In genomic region chr17:31122746-31123145, GRCh38 we compare ENCODE assay signal across 32 cellular contexts.
"Had no signal": no experiment of that assay in that cellular context is flagged by ENCODE, and none has a peak within 500 bp of the region (broad histone marks: within the 10 kb centered on the region; RNA-seq: fewer than 3 reads in every experiment).

No MANE protein-coding gene starts in this region.

- ATAC-seq: activated CD4-positive, CD25-positive, alpha-beta regulatory T cell treated with anti-CD3 and anti-CD28 coated beads, Interleukin-2, amount 50 U/mL, for 24 hours; activated CD8-positive, alpha-beta T cell treated with anti-CD3 and anti-CD28 coated beads for 36 hours; activated T-cell treated with anti-CD3 and anti-CD28 coated beads, Interleukin-2, amount 50 U/mL, for 4 hours; activated T-helper 17 cell treated with anti-CD3 and anti-CD28 coated beads, Interleukin-2, amount 50 U/mL, for 72 hours; body of pancreas; gastroesophageal sphincter; T-helper 17 cell had no signal

- H3K9me3 Mint-ChIP-seq: activated B cell treated with CpG ODN at 0.5 μM for 24 hours; activated CD8-positive, alpha-beta T cell treated with anti-CD3 and anti-CD28 coated beads for 36 hours; activated T-cell treated with anti-CD3 and anti-CD28 coated beads, Interleukin-2, amount 50 U/mL, for 4 hours; activated T-helper 17 cell treated with anti-CD3 and anti-CD28 coated beads, Interleukin-2, amount 50 U/mL, for 72 hours; T-helper 2 cell treated with Interferon-gamma antibody and Interleukin-4, amounts not matched to agents 5 μg/mL and 100 μg/mL, for 36 hours had no signal

- FAIRE-seq: endometrium, endothelial cell of umbilical vein had no signal

- H3K27me3 ChIP-seq: body of pancreas, colonic mucosa, esophagus squamous epithelium, gastroesophageal sphincter had no signal

- H3K4me1 Mint-ChIP-seq: activated B cell treated with CpG ODN at 0.5 μM for 24 hours; activated T-helper 17 cell treated with anti-CD3 and anti-CD28 coated beads, Interleukin-2, amount 50 U/mL, for 72 hours had no signal

- H3K4me3 Mint-ChIP-seq: activated B cell treated with CpG ODN at 0.5 μM for 24 hours; activated CD8-positive, alpha-beta T cell treated with anti-CD3 and anti-CD28 coated beads for 36 hours; activated naive CD8-positive, alpha-beta T cell; activated T-cell treated with anti-CD3 and anti-CD28 coated beads, Interleukin-2, amount 50 U/mL, for 4 hours; activated T-helper 17 cell treated with anti-CD3 and anti-CD28 coated beads, Interleukin-2, amount 50 U/mL, for 72 hours; T-helper 17 cell; T-helper 2 cell treated with Interferon-gamma antibody and Interleukin-4, amounts not matched to agents 5 μg/mL and 100 μg/mL, for 36 hours had no signal

- H3K9me3 ChIP-seq: body of pancreas, colonic mucosa, esophagus squamous epithelium, gastroesophageal sphincter had no signal

- H3K36me3 Mint-ChIP-seq: activated naive CD8-positive, alpha-beta T cell had no signal

- H3K36me3 ChIP-seq: colonic mucosa, esophagus squamous epithelium, gastroesophageal sphincter, WERI-Rb-1 had no signal

- H3K27ac ChIP-seq: body of pancreas, colonic mucosa, epithelial cell of prostate, esophagus squamous epithelium, gastroesophageal sphincter, WERI-Rb-1 had no signal

- H3K4me1 ChIP-seq: body of pancreas, colonic mucosa, esophagus squamous epithelium had no signal

- H3K4me3 ChIP-seq: body of pancreas, colonic mucosa, esophagus squamous epithelium, gastroesophageal sphincter had no signal

- H3K27ac Mint-ChIP-seq: activated B cell treated with CpG ODN at 0.5 μM for 24 hours; activated CD8-positive, alpha-beta T cell treated with anti-CD3 and anti-CD28 coated beads for 36 hours; activated naive CD8-positive, alpha-beta T cell; activated T-helper 17 cell treated with anti-CD3 and anti-CD28 coated beads, Interleukin-2, amount 50 U/mL, for 72 hours; T-helper 17 cell; T-helper 2 cell treated with Interferon-gamma antibody and Interleukin-4, amounts not matched to agents 5 μg/mL and 100 μg/mL, for 36 hours had no signal

- H3K27me3 Mint-ChIP-seq: activated B cell treated with CpG ODN at 0.5 μM for 24 hours; activated CD8-positive, alpha-beta T cell treated with anti-CD3 and anti-CD28 coated beads for 36 hours; activated naive CD8-positive, alpha-beta T cell; activated T-helper 17 cell treated with anti-CD3 and anti-CD28 coated beads, Interleukin-2, amount 50 U/mL, for 72 hours; T-helper 17 cell had no signal

- DNase-seq: activated B cell treated with CpG ODN at 0.5 μM for 24 hours; activated CD4-positive, alpha-beta T cell treated with anti-CD3 and anti-CD28 coated beads for 48 hours; activated CD4-positive, alpha-beta T cell treated with anti-CD3 and anti-CD28 coated beads, Interleukin-2, amount 50 U/mL, for 1 hour; activated CD4-positive, alpha-beta T cell treated with anti-CD3 and anti-CD28 coated beads, Interleukin-2, amount 50 U/mL, for 48 hours; activated CD8-positive, alpha-beta memory T cell treated with anti-CD3 and anti-CD28 coated beads for 24 hours; activated CD8-positive, alpha-beta T cell treated with anti-CD3 and anti-CD28 coated beads for 36 hours; activated effector memory CD4-positive, alpha-beta T cell treated with Interleukin-2 at 50 U/mL for 16 hours; activated gamma-delta T cell treated with Interleukin-2 at 50 U/mL for 16 hours; activated naive CD4-positive, alpha-beta T cell treated with anti-CD3 and anti-CD28 coated beads, Interleukin-2, amount 50 U/mL, for 16 hours; activated naive CD4-positive, alpha-beta T cell treated with Interleukin-2 at 50 U/mL for 16 hours; activated T-cell treated with anti-CD3 and anti-CD28 coated beads, Interleukin-2, amount 50 U/mL, for 4 hours; amniotic stem cell; anterior cingulate cortex; body of pancreas; central memory CD4-positive, alpha-beta T cell; cerebellar nuclear complex; colonic mucosa; effector CD8-positive, alpha-beta T cell; esophagus squamous epithelium; foreskin melanocyte; T-helper 1 cell; T-helper 17 cell; T1000; WERI-Rb-1 had no signal
